1 cellular context compared by ENCODE assay signal in genomic region chr19:50835785-50836542, GRCh38.
TF ChIP-seq lines count a peak whose summit lies in the region.

No MANE protein-coding gene starts in this region.

TF ChIP-seq in HepG2, 621 proteins besides CTCF, POLR2A, EP300 and RAD21 (continued from another document and continues in another):
- TF ChIP-seq FOXP4 (CRISPR knock-in tag; IDR thresholded peaks at IDR 0.05) (no peak), SMARCC2 (IDR thresholded peaks at IDR 0.05) (no peak), ZBTB1 (CRISPR knock-in tag; IDR thresholded peaks at IDR 0.05; ENCODE audit: borderline replicate concordance) (no peak), ZFP41 (CRISPR knock-in tag; IDR thresholded peaks at IDR 0.05; ENCODE audit: borderline replicate concordance) (no peak), ATRX (CRISPR knock-in tag; IDR thresholded peaks at IDR 0.05; ENCODE audit: borderline replicate concordance) (no peak), ARID3A (IDR thresholded peaks at IDR 0.05; ENCODE audit: low read depth, low read length) (no peak), ZFYVE20 (CRISPR knock-in tag; IDR thresholded peaks at IDR 0.05; ENCODE audit: borderline replicate concordance, low read depth) (no peak), HMG20A (CRISPR knock-in tag; IDR thresholded peaks at IDR 0.05; ENCODE audit: borderline replicate concordance) (no peak), ZNF256 (CRISPR knock-in tag; conservative IDR thresholded peaks at IDR 0.05) (no peak), ZNF777 (CRISPR knock-in tag; IDR thresholded peaks at IDR 0.05) (peak; percentile 97), SIN3A (IDR thresholded peaks at IDR 0.05; ENCODE audit: borderline replicate concordance, low read depth, low read length) (no peak), SP1 (IDR thresholded peaks at IDR 0.05) (no peak), SP1 (CRISPR knock-in tag; IDR thresholded peaks at IDR 0.05) (peak; percentile 85), NKX3-1 (CRISPR knock-in tag; IDR thresholded peaks at IDR 0.05) (no peak), STAG1 (CRISPR knock-in tag; IDR thresholded peaks at IDR 0.05) (no peak), TEAD3 (CRISPR knock-in tag; optimal IDR thresholded peaks at IDR 0.05; ENCODE audit: borderline replicate concordance) (no peak), HNF1A (IDR thresholded peaks at IDR 0.05; ENCODE audit: low read depth) (no peak), HNF1A (CRISPR knock-in tag; IDR thresholded peaks at IDR 0.05; ENCODE audit: borderline replicate concordance) (no peak), ATF1 (CRISPR knock-in tag; IDR thresholded peaks at IDR 0.05) (no peak), ELF4 (CRISPR knock-in tag; IDR thresholded peaks at IDR 0.05; ENCODE audit: borderline replicate concordance) (no peak), ZFP90 (CRISPR knock-in tag; IDR thresholded peaks at IDR 0.05; ENCODE audit: borderline replicate concordance) (no peak), ZBED4 (CRISPR knock-in tag; IDR thresholded peaks at IDR 0.05; ENCODE audit: borderline replicate concordance) (no peak), CBX5 (CRISPR knock-in tag; IDR thresholded peaks at IDR 0.05; ENCODE audit: borderline replicate concordance) (no peak), ZNF276 (CRISPR knock-in tag; IDR thresholded peaks at IDR 0.05; ENCODE audit: low read depth) (no peak), PAX8 (CRISPR knock-in tag; IDR thresholded peaks at IDR 0.05; ENCODE audit: borderline replicate concordance) (no peak), ZNF335 (CRISPR knock-in tag; IDR thresholded peaks at IDR 0.05) (peak; percentile 78; the same call in 1 of the 2 replicates), HOXA7 (CRISPR knock-in tag; IDR thresholded peaks at IDR 0.05) (no peak), ZBTB2 (CRISPR knock-in tag; IDR thresholded peaks at IDR 0.05; ENCODE audit: low read depth) (no peak), KAT7 (CRISPR knock-in tag; IDR thresholded peaks at IDR 0.05; ENCODE audit: borderline replicate concordance) (no peak), ZNF615 (CRISPR knock-in tag; IDR thresholded peaks at IDR 0.05; ENCODE audit: borderline replicate concordance) (no peak), AKAP8 (CRISPR knock-in tag; IDR thresholded peaks at IDR 0.05) (no peak), FIP1L1 (IDR thresholded peaks at IDR 0.05; ENCODE audit: borderline replicate concordance, insufficient read depth, low read depth, low read length) (no peak), ARNT (IDR thresholded peaks at IDR 0.05) (no peak), ZNF564 (CRISPR knock-in tag; IDR thresholded peaks at IDR 0.05) (no peak), BRCA1 (CRISPR knock-in tag; IDR thresholded peaks at IDR 0.05) (no peak), DR1 (CRISPR knock-in tag; IDR thresholded peaks at IDR 0.05) (no peak), JUNB (CRISPR knock-in tag; IDR thresholded peaks at IDR 0.05; ENCODE audit: borderline replicate concordance) (no peak), NFIB (CRISPR knock-in tag; IDR thresholded peaks at IDR 0.05; ENCODE audit: borderline replicate concordance) (no peak), DNMT3B (CRISPR knock-in tag; conservative IDR thresholded peaks at IDR 0.05) (no peak), POLR2AphosphoS5 (IDR thresholded peaks at IDR 0.05; ENCODE audit: low read depth, low read length) (no peak; the same call in 1 of the 2 replicates), ZNF605 (CRISPR knock-in tag; IDR thresholded peaks at IDR 0.05) (no peak), HMGXB3 (CRISPR knock-in tag; IDR thresholded peaks at IDR 0.05; ENCODE audit: borderline replicate concordance) (no peak), MNT (IDR thresholded peaks at IDR 0.05) (no peak)
